Comparison of ENCODE assay signal across 1 cellular context in genomic region chr20:50478162-50479036, GRCh38.
A peak's percentile ranks its signal among the peaks of the same experiment; 100 is the strongest.
TF ChIP-seq lines count a peak whose summit lies in the region.

No MANE protein-coding gene starts in this region.

TF ChIP-seq in K562, 482 proteins besides CTCF, POLR2A, EP300 and RAD21 (continued from another document and continues in another):
- TF ChIP-seq ZNF740 (CRISPR knock-in tag; IDR thresholded peaks at IDR 0.05): peak; percentile 96
- no peak for TF ChIP-seq ZNF740 (tag; IDR thresholded peaks at IDR 0.05)
- TF ChIP-seq ZKSCAN8 (CRISPR knock-in tag; IDR thresholded peaks at IDR 0.05): no peak
- TF ChIP-seq ZNF3 (CRISPR knock-in tag; IDR thresholded peaks at IDR 0.05): no peak
- TF ChIP-seq SREBF2 (CRISPR knock-in tag; IDR thresholded peaks at IDR 0.05): no peak
- TF ChIP-seq, protein P1, sequence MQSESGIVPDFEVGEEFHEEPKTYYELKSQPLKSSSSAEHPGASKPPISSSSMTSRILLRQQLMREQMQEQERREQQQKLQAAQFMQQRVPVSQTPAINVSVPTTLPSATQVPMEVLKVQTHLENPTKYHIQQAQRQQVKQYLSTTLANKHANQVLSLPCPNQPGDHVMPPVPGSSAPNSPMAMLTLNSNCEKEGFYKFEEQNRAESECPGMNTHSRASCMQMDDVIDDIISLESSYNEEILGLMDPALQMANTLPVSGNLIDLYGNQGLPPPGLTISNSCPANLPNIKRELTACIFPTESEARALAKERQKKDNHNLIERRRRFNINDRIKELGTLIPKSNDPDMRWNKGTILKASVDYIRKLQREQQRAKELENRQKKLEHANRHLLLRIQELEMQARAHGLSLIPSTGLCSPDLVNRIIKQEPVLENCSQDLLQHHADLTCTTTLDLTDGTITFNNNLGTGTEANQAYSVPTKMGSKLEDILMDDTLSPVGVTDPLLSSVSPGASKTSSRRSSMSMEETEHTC (IDR thresholded peaks at IDR 0.05): no peak
- TF ChIP-seq C11orf30 (IDR thresholded peaks at IDR 0.05; ENCODE audit: low read depth): no peak
- TF ChIP-seq, protein P2, sequence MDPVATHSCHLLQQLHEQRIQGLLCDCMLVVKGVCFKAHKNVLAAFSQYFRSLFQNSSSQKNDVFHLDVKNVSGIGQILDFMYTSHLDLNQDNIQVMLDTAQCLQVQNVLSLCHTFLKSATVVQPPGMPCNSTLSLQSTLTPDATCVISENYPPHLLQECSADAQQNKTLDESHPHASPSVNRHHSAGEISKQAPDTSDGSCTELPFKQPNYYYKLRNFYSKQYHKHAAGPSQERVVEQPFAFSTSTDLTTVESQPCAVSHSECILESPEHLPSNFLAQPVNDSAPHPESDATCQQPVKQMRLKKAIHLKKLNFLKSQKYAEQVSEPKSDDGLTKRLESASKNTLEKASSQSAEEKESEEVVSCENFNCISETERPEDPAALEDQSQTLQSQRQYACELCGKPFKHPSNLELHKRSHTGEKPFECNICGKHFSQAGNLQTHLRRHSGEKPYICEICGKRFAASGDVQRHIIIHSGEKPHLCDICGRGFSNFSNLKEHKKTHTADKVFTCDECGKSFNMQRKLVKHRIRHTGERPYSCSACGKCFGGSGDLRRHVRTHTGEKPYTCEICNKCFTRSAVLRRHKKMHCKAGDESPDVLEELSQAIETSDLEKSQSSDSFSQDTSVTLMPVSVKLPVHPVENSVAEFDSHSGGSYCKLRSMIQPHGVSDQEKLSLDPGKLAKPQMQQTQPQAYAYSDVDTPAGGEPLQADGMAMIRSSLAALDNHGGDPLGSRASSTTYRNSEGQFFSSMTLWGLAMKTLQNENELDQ (CRISPR knock-in tag; IDR thresholded peaks at IDR 0.05; ENCODE audit: borderline replicate concordance): no peak
- TF ChIP-seq HNRNPK (IDR thresholded peaks at IDR 0.05; ENCODE audit: low read depth, low read length, poor library complexity, severe bottlenecking): no peak
- TF ChIP-seq ELF1 (tag; IDR thresholded peaks at IDR 0.05): peak; percentile 60
- no peak for TF ChIP-seq HNRNPUL1 (IDR thresholded peaks at IDR 0.05; ENCODE audit: low read length)
- no peak; the same call in 1 of the 2 replicates for TF ChIP-seq ZNF143 (CRISPR knock-in tag; IDR thresholded peaks at IDR 0.05)
- no peak for TF ChIP-seq ZNF324 (CRISPR knock-in tag; IDR thresholded peaks at IDR 0.05)
- TF ChIP-seq, protein P3, sequence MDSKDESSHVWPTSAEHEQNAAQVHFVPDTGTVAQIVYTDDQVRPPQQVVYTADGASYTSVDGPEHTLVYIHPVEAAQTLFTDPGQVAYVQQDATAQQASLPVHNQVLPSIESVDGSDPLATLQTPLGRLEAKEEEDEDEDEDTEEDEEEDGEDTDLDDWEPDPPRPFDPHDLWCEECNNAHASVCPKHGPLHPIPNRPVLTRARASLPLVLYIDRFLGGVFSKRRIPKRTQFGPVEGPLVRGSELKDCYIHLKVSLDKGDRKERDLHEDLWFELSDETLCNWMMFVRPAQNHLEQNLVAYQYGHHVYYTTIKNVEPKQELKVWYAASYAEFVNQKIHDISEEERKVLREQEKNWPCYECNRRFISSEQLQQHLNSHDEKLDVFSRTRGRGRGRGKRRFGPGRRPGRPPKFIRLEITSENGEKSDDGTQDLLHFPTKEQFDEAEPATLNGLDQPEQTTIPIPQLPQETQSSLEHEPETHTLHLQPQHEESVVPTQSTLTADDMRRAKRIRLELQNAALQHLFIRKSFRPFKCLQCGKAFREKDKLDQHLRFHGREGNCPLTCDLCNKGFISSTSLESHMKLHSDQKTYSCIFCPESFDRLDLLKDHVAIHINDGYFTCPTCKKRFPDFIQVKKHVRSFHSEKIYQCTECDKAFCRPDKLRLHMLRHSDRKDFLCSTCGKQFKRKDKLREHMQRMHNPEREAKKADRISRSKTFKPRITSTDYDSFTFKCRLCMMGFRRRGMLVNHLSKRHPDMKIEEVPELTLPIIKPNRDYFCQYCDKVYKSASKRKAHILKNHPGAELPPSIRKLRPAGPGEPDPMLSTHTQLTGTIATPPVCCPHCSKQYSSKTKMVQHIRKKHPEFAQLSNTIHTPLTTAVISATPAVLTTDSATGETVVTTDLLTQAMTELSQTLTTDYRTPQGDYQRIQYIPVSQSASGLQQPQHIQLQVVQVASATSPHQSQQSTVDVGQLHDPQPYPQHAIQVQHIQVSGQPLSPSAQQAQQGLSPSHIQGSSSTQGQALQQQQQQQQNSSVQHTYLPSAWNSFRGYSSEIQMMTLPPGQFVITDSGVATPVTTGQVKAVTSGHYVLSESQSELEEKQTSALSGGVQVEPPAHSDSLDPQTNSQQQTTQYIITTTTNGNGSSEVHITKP (IDR thresholded peaks at IDR 0.05; ENCODE audit: partially characterized antibody): no peak
- TF ChIP-seq, protein P4, sequence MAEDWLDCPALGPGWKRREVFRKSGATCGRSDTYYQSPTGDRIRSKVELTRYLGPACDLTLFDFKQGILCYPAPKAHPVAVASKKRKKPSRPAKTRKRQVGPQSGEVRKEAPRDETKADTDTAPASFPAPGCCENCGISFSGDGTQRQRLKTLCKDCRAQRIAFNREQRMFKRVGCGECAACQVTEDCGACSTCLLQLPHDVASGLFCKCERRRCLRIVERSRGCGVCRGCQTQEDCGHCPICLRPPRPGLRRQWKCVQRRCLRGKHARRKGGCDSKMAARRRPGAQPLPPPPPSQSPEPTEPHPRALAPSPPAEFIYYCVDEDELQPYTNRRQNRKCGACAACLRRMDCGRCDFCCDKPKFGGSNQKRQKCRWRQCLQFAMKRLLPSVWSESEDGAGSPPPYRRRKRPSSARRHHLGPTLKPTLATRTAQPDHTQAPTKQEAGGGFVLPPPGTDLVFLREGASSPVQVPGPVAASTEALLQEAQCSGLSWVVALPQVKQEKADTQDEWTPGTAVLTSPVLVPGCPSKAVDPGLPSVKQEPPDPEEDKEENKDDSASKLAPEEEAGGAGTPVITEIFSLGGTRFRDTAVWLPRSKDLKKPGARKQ (CRISPR knock-in tag; IDR thresholded peaks at IDR 0.05): no peak
- TF ChIP-seq CBFB (CRISPR knock-in tag; IDR thresholded peaks at IDR 0.05): no peak
- no peak for TF ChIP-seq ZNF436 (CRISPR knock-in tag; IDR thresholded peaks at IDR 0.05)
- no peak for TF ChIP-seq RBM15 (IDR thresholded peaks at IDR 0.05; ENCODE audit: insufficient read depth, low read length)
- no peak for TF ChIP-seq TFE3 (CRISPR knock-in tag; IDR thresholded peaks at IDR 0.05)
- no peak for TF ChIP-seq SMARCA5 (IDR thresholded peaks at IDR 0.05)
- TF ChIP-seq MTF1 (CRISPR knock-in tag; IDR thresholded peaks at IDR 0.05; ENCODE audit: borderline replicate concordance): no peak
- TF ChIP-seq BRF1 (IDR thresholded peaks at IDR 0.05; ENCODE audit: borderline replicate concordance, extremely low read depth, insufficient read length): no peak
- TF ChIP-seq ZNF444 (CRISPR knock-in tag; IDR thresholded peaks at IDR 0.05): no peak
- TF ChIP-seq HDAC2 (IDR thresholded peaks at IDR 0.05): peak; percentile 91
- no peak for TF ChIP-seq RHOXF2B (CRISPR knock-in tag; conservative IDR thresholded peaks at IDR 0.05)
- TF ChIP-seq ZNF668 (CRISPR knock-in tag; IDR thresholded peaks at IDR 0.05): no peak
- peak; percentile 33; the same call in 1 of the 2 replicates for TF ChIP-seq GABPA (tag; conservative IDR thresholded peaks at IDR 0.05; ENCODE audit: low read depth)
- TF ChIP-seq ZNF263 (CRISPR knock-in tag; IDR thresholded peaks at IDR 0.05; ENCODE audit: borderline replicate concordance): no peak
- no peak for TF ChIP-seq DNMT1 (IDR thresholded peaks at IDR 0.05)
- TF ChIP-seq ELF2 (CRISPR knock-in tag; IDR thresholded peaks at IDR 0.05): 0 out of 2 replicates have a peak, but pooled peaks have one; percentile 65
- TF ChIP-seq SMARCC2 (IDR thresholded peaks at IDR 0.05; ENCODE audit: low read depth): no peak
- TF ChIP-seq PHF21A (IDR thresholded peaks at IDR 0.05; ENCODE audit: borderline replicate concordance, low read depth): no peak
- peak; percentile 28; the same call in 1 of the 2 replicates for TF ChIP-seq TEAD4 (IDR thresholded peaks at IDR 0.05; ENCODE audit: low read length)
- no peak for TF ChIP-seq TEAD4 (CRISPR knock-in tag; IDR thresholded peaks at IDR 0.05; ENCODE audit: borderline replicate concordance)
- no peak for TF ChIP-seq BMI1 (IDR thresholded peaks at IDR 0.05; ENCODE audit: low read length)
- TF ChIP-seq MXI1 (IDR thresholded peaks at IDR 0.05; ENCODE audit: low read depth, low read length): peak; percentile 67; the same call in 1 of the 2 replicates
- 0 out of 2 replicates have a peak, but pooled peaks have one; percentile 51 for TF ChIP-seq CBX5 (IDR thresholded peaks at IDR 0.05; ENCODE audit: borderline replicate concordance, low read depth)
- TF ChIP-seq, protein P5, sequence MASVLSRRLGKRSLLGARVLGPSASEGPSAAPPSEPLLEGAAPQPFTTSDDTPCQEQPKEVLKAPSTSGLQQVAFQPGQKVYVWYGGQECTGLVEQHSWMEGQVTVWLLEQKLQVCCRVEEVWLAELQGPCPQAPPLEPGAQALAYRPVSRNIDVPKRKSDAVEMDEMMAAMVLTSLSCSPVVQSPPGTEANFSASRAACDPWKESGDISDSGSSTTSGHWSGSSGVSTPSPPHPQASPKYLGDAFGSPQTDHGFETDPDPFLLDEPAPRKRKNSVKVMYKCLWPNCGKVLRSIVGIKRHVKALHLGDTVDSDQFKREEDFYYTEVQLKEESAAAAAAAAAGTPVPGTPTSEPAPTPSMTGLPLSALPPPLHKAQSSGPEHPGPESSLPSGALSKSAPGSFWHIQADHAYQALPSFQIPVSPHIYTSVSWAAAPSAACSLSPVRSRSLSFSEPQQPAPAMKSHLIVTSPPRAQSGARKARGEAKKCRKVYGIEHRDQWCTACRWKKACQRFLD (CRISPR knock-in tag; IDR thresholded peaks at IDR 0.05): peak; percentile 69
- peak; percentile 67; the same call in 1 of the 2 replicates for TF ChIP-seq ATF7 (IDR thresholded peaks at IDR 0.05)
- TF ChIP-seq SRF (CRISPR knock-in tag; IDR thresholded peaks at IDR 0.05): no peak; a peak in 1 of 4 replicates
- peak; percentile 93 for TF ChIP-seq NBN (IDR thresholded peaks at IDR 0.05; ENCODE audit: low read depth)
- TF ChIP-seq, protein P6, sequence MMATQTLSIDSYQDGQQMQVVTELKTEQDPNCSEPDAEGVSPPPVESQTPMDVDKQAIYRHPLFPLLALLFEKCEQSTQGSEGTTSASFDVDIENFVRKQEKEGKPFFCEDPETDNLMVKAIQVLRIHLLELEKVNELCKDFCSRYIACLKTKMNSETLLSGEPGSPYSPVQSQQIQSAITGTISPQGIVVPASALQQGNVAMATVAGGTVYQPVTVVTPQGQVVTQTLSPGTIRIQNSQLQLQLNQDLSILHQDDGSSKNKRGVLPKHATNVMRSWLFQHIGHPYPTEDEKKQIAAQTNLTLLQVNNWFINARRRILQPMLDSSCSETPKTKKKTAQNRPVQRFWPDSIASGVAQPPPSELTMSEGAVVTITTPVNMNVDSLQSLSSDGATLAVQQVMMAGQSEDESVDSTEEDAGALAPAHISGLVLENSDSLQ (IDR thresholded peaks at IDR 0.05): no peak
- no peak for TF ChIP-seq PATZ1 (CRISPR knock-in tag; IDR thresholded peaks at IDR 0.05; ENCODE audit: borderline replicate concordance)
- 0 out of 2 replicates have a peak, but pooled peaks have one; percentile 24 for TF ChIP-seq CC2D1A (IDR thresholded peaks at IDR 0.05)
